In genomic region chr1:20705356-20705755, GRCh38 we compare ENCODE assay signal across 35 cellular contexts. TPM values are rescaled to one million over a fixed set of nuclear protein-coding genes. Genes with fewer than 3 reads are reported as not detected.
DNase-seq lines count a peak whose midpoint lies in the region; ATAC-seq, FAIRE-seq and TF ChIP-seq lines count a peak whose summit lies in the region.
"Had no signal": no experiment of that assay in that cellular context is flagged by ENCODE, and none has a peak within 500 bp of the region (broad histone marks: within the 10 kb centered on the region; RNA-seq: fewer than 3 reads in every experiment).

No MANE protein-coding gene starts in this region.

- DNase-seq in CD4-positive, alpha-beta T cell: no peak
- DNase-seq in K562 (ENCODE audit: extremely low read depth in 1 of 4, low spot score in 3 of 4) (peak in 1 of 4 experiments; percentile 50), mesendoderm (peak; percentile 16), erythroblast (lab: John Stamatoyannopoulos, UW) (no peak), C1 segment of cervical spinal cord (lab: John Stamatoyannopoulos, UW) (no peak), HK-2 (ENCODE audit: unreplicated experiment) (no peak), WTC11 (ENCODE audit: low spot score) (no peak)
- DNase-seq: activated CD4-positive, alpha-beta T cell treated with anti-CD3 and anti-CD28 coated beads, Interleukin-2, amount 10 ng/mL, durations not matched to agents 7 days and 5 days; activated effector memory CD4-positive, alpha-beta T cell treated with Interleukin-2 at 50 U/mL for 16 hours; Caco-2; DMS79 treated with DMSO at 0.1 percent for 48 hours; effector memory CD4-positive, alpha-beta T cell; GDM1; left lung; naive B cell; NCI-H1092; NCI-H187 treated with DMSO at 0.1 percent for 48 hours; NCI-H226; occipital lobe; psoas muscle; stimulated activated naive B cell treated with anti-CD40 and anti-IgM and Interleukin-4, amounts not matched to agents 10 μg/mL and 1 μg/mL and 100 μg/mL, for 72 hours; substantia nigra; trophoblast cell had no signal

- peaks cover 5% of the 10 kb centered on the region; the same call in 1 of the 2 replicates for H4K20me1 ChIP-seq in K562 (replicated peaks; ENCODE audit: control insufficient read depth, insufficient read depth, low read length)

- TF ChIP-seq EP300 in K562 (IDR thresholded peaks at IDR 0.05; ENCODE audit: low read length): no peak

- H4K5ac ChIP-seq in mesendoderm (ENCODE audit: low read length): no peak overlapping the region

- no peaks in the 10 kb centered on the region for H3K27me3 ChIP-seq in CD4-positive, alpha-beta T cell (ENCODE audit: control insufficient read depth, insufficient read depth, low read length)
- H3K27me3 ChIP-seq in K562 (ENCODE audit: control insufficient read depth in 2 of 2, insufficient read depth in 2 of 2, low read length in 2 of 2) (peaks cover 7 to 32% of the 10 kb centered on the region in 2 experiments; a peak in 4 of 5 replicates), mesendoderm (ENCODE audit: insufficient read depth, low read length, poor library complexity) (no peaks in the 10 kb centered on the region)
- H3K27me3 ChIP-seq: BLaER1 treated with 17β-estradiol and CSF1 and Interleukin-3, amounts not matched to agents 10 nM and 100 nM; SJSA1 had no signal

- no peaks in the 10 kb centered on the region for H3K36me3 Mint-ChIP-seq in CD4-positive, alpha-beta T cell (ENCODE audit: low read depth)
- peaks cover 6% of the 10 kb centered on the region for H3K36me3 Mint-ChIP-seq in WTC11
- H3K36me3 Mint-ChIP-seq: activated naive CD4-positive, alpha-beta T cell treated with anti-CD3 and anti-CD28 coated beads, Interleukin-2, amount 50 U/mL, for 72 hours; IgD-negative memory B cell; mesothelial cell of epicardium; naive B cell; stimulated activated naive B cell treated with anti-CD40 and anti-IgM and Interleukin-4, amounts not matched to agents 10 μg/mL and 1 μg/mL and 100 μg/mL, for 72 hours had no signal

- no peak overlapping the region for H3K18ac ChIP-seq in mesendoderm (ENCODE audit: low read length)

- no peaks in the 10 kb centered on the region for H3K9me3 ChIP-seq in CD4-positive, alpha-beta T cell (ENCODE audit: control insufficient read depth, low read length)
- H3K9me3 ChIP-seq in KOPT-K1 (ENCODE audit: insufficient read depth, low read length, poor library complexity, severe bottlenecking) (no peaks in the 10 kb centered on the region), K562 (replicated peaks; ENCODE audit: control insufficient read depth, insufficient read depth, low read depth, low read length) (no peaks in the 10 kb centered on the region; the same call in 1 of the 2 replicates)
- H3K9me3 ChIP-seq: BLaER1 treated with 17β-estradiol and CSF1 and Interleukin-3, amounts not matched to agents 10 nM and 100 nM; Caco-2; left lung; psoas muscle; SJSA1 had no signal

- peak overlapping the region; percentile 35; the same call in 1 of the 2 replicates for H2AFZ ChIP-seq in K562 (ENCODE audit: low read depth, low read length)

- POLR2A ChIA-PET in CD4-positive, alpha-beta T cell (lab: Charles Lee): no interaction called here
- POLR2A ChIA-PET in K562 (lab: Yijun Ruan, JAX): interaction anchor here (1.2 to 1.3 kb wide), 2 partner anchors 9 to 44 kb away, joined by 3 read pairs; no protein-coding TSS in a partner anchor
- POLR2A ChIA-PET in WTC11 (lab: Charles Lee): no interaction called here

- no peak overlapping the region for H2BK15ac ChIP-seq in mesendoderm (replicated peaks; ENCODE audit: low read depth)

- in situ Hi-C loops in K562 (cut with MboI): loop anchor here (10.0 kb wide), 1 partner anchor 659 kb away; no protein-coding TSS in a partner anchor

- H3K4me3 ChIP-seq in K562: no peak overlapping the region
- no peak overlapping the region for H3K4me3 ChIP-seq in mesendoderm (ENCODE audit: low read length)
- H3K4me3 ChIP-seq: BLaER1 treated with 17β-estradiol and CSF1 and Interleukin-3, amounts not matched to agents 10 nM and 100 nM; left lung; psoas muscle; SJSA1 had no signal

- no peak overlapping the region for H2BK120ac ChIP-seq in mesendoderm (ENCODE audit: low read depth, low read length)

- peaks cover 5% of the 10 kb centered on the region for H3K27me3 Mint-ChIP-seq in CD4-positive, alpha-beta T cell
- H3K27me3 Mint-ChIP-seq in WTC11 (ENCODE audit: low read depth): no peaks in the 10 kb centered on the region; the same call in 1 of the 2 replicates
- H3K27me3 Mint-ChIP-seq: activated CD4-positive, alpha-beta T cell treated with anti-CD3 and anti-CD28 coated beads, Interleukin-2, amount 10 ng/mL, durations not matched to agents 7 days and 5 days had no signal

- no peak overlapping the region for H3K4ac ChIP-seq in mesendoderm (ENCODE audit: low read depth, low read length)

- 22% methylated on average over 12 of the region's 12 CpGs for WGBS in K562 (ENCODE audit: insufficient coverage, low coverage, missing lambda C conversion rate)
- no CpG with 5 or more reads among the region's 12 CpGs for WGBS in mesendoderm (ENCODE audit: extremely low coverage, insufficient coverage, low lambda C conversion rate)

- TF ChIP-seq RAD21 in K562 (CRISPR knock-in tag; conservative IDR thresholded peaks at IDR 0.05 in 1 of 2, IDR thresholded peaks at IDR 0.05 in 1 of 2): no peak

- no peak for TF ChIP-seq CTCF in CD4-positive, alpha-beta T cell (IDR thresholded peaks at IDR 0.05)
- TF ChIP-seq CTCF in K562 (IDR thresholded peaks at IDR 0.05 in 2 of 3, conservative IDR thresholded peaks at IDR 0.05 in 1 of 3; ENCODE audit: insufficient read depth in 2 of 3, low read depth in 1 of 3, low read length in 3 of 3) (no peak), WTC11 (IDR thresholded peaks at IDR 0.05) (no peak)

- no peak overlapping the region for H3K4me3 Mint-ChIP-seq in CD4-positive, alpha-beta T cell
- H3K4me3 Mint-ChIP-seq in WTC11: no peak overlapping the region
- H3K4me3 Mint-ChIP-seq: activated CD4-positive, alpha-beta T cell treated with anti-CD3 and anti-CD28 coated beads, Interleukin-2, amount 10 ng/mL, durations not matched to agents 7 days and 5 days; IgD-negative memory B cell; mesothelial cell of epicardium; naive B cell; stimulated activated naive B cell treated with anti-CD40 and anti-IgM and Interleukin-4, amounts not matched to agents 10 μg/mL and 1 μg/mL and 100 μg/mL, for 72 hours had no signal

- H3K79me1 ChIP-seq in mesendoderm (ENCODE audit: low read length): no peaks in the 10 kb centered on the region

- no peaks in the 10 kb centered on the region for H3K36me3 ChIP-seq in KOPT-K1 (ENCODE audit: insufficient read depth, low read length)
- no peaks in the 10 kb centered on the region for H3K36me3 ChIP-seq in K562 (ENCODE audit: control insufficient read depth, insufficient read depth, low read length)
- no peaks in the 10 kb centered on the region for H3K36me3 ChIP-seq in mesendoderm (ENCODE audit: control insufficient read depth, insufficient read depth, low read length)
- H3K36me3 ChIP-seq: BLaER1 treated with 17β-estradiol and CSF1 and Interleukin-3, amounts not matched to agents 10 nM and 100 nM; left lung; SJSA1 had no signal

- H3K56ac ChIP-seq in mesendoderm (ENCODE audit: low read length): no peak overlapping the region

- no peak overlapping the region for H3K4me2 ChIP-seq in K562 (ENCODE audit: insufficient read depth, low read length)
- H3K4me2 ChIP-seq in mesendoderm (ENCODE audit: low read length): no peak overlapping the region
- H3K4me2 ChIP-seq: BLaER1 treated with 17β-estradiol and CSF1 and Interleukin-3, amounts not matched to agents 10 nM and 100 nM had no signal

- H3K9me1 ChIP-seq in K562 (ENCODE audit: control insufficient read depth, insufficient read depth, low read length): peaks cover 2% of the 10 kb centered on the region

- H3K4me1 ChIP-seq in K562 (replicated peaks in 1 of 2; ENCODE audit: control insufficient read depth in 2 of 2, insufficient read depth in 2 of 2, low read length in 2 of 2) (peaks cover 3 to 17% of the 10 kb centered on the region in 2 experiments; a peak in 3 of 5 replicates), mesendoderm (ENCODE audit: control insufficient read depth, low read depth, low read length) (no peaks in the 10 kb centered on the region)
- H3K4me1 ChIP-seq: left lung, psoas muscle had no signal

- H3K9me3 Mint-ChIP-seq in CD4-positive, alpha-beta T cell: no peaks in the 10 kb centered on the region
- no peaks in the 10 kb centered on the region for H3K9me3 Mint-ChIP-seq in WTC11
- H3K9me3 Mint-ChIP-seq: activated CD4-positive, alpha-beta T cell treated with anti-CD3 and anti-CD28 coated beads, Interleukin-2, amount 10 ng/mL, durations not matched to agents 7 days and 5 days; activated naive CD4-positive, alpha-beta T cell treated with anti-CD3 and anti-CD28 coated beads, Interleukin-2, amount 50 U/mL, for 72 hours; mesothelial cell of epicardium; naive B cell; stimulated activated naive B cell treated with anti-CD40 and anti-IgM and Interleukin-4, amounts not matched to agents 10 μg/mL and 1 μg/mL and 100 μg/mL, for 72 hours had no signal

- CTCF ChIA-PET in CD4-positive, alpha-beta T cell (lab: Charles Lee): no interaction called here
- CTCF ChIA-PET in K562 (lab: Yijun Ruan, JAX; ENCODE audit: low intra/inter-chr PET ratio) (no interaction called here), WTC11 (lab: Charles Lee) (interaction anchor here (4.1 kb wide), 1 partner anchor 9 kb away, joined by 27 read pairs; no protein-coding TSS in a partner anchor)

- no peak overlapping the region for H2AK5ac ChIP-seq in mesendoderm (ENCODE audit: low read length)

- FAIRE-seq in K562 (lab: Jason Lieb, UNC): peak; percentile 6
- FAIRE-seq: bronchial epithelial cell, colon, islet of Langerhans had no signal

- TF ChIP-seq POLR2A in K562 (conservative IDR thresholded peaks at IDR 0.05): no peak
- no peak for TF ChIP-seq POLR2A in erythroblast (IDR thresholded peaks at IDR 0.05; ENCODE audit: low read length)

- H3K9ac ChIP-seq in K562 (ENCODE audit: insufficient read depth in 1 of 2, low read depth in 2 of 2, low read length in 2 of 2) (no peak overlapping the region), mesendoderm (ENCODE audit: low read length) (no peak overlapping the region)
- H3K9ac ChIP-seq: BLaER1 treated with 17β-estradiol and CSF1 and Interleukin-3, amounts not matched to agents 10 nM and 100 nM had no signal

- intact Hi-C loops in CD4-positive, alpha-beta T cell (cut with DNase I, micrococcal nuclease): no loop called here
- intact Hi-C loops in K562 (cut with micrococcal nuclease): no loop called here

- H3K27ac Mint-ChIP-seq in CD4-positive, alpha-beta T cell: no peak overlapping the region
- H3K27ac Mint-ChIP-seq in WTC11: no peak overlapping the region
- H3K27ac Mint-ChIP-seq: activated CD4-positive, alpha-beta T cell treated with anti-CD3 and anti-CD28 coated beads, Interleukin-2, amount 10 ng/mL, durations not matched to agents 7 days and 5 days; activated naive CD4-positive, alpha-beta T cell treated with anti-CD3 and anti-CD28 coated beads, Interleukin-2, amount 50 U/mL, for 72 hours; IgD-negative memory B cell; mesothelial cell of epicardium; stimulated activated naive B cell treated with anti-CD40 and anti-IgM and Interleukin-4, amounts not matched to agents 10 μg/mL and 1 μg/mL and 100 μg/mL, for 72 hours had no signal

- H3K4me1 Mint-ChIP-seq in CD4-positive, alpha-beta T cell (ENCODE audit: low read depth): no peaks in the 10 kb centered on the region
- no peaks in the 10 kb centered on the region for H3K4me1 Mint-ChIP-seq in WTC11
- H3K4me1 Mint-ChIP-seq: activated CD4-positive, alpha-beta T cell treated with anti-CD3 and anti-CD28 coated beads, Interleukin-2, amount 10 ng/mL, durations not matched to agents 7 days and 5 days; IgD-negative memory B cell; mesothelial cell of epicardium; stimulated activated naive B cell treated with anti-CD40 and anti-IgM and Interleukin-4, amounts not matched to agents 10 μg/mL and 1 μg/mL and 100 μg/mL, for 72 hours had no signal

- no peak overlapping the region for H3K27ac ChIP-seq in CD4-positive, alpha-beta T cell (ENCODE audit: low read depth, low read length)
- H3K27ac ChIP-seq in KOPT-K1 (ENCODE audit: low read depth, low read length, poor library complexity, severe bottlenecking): peak overlapping the region; percentile 34
- H3K27ac ChIP-seq in K562 (ENCODE audit: extremely low read depth, low read depth, low read length): no peak overlapping the region
- no peak overlapping the region for H3K27ac ChIP-seq in mesendoderm (ENCODE audit: low read depth, low read length)
- H3K27ac ChIP-seq: BLaER1 treated with 17β-estradiol and CSF1 and Interleukin-3, amounts not matched to agents 10 nM and 100 nM; left lung; psoas muscle; SJSA1 had no signal

- H2BK5ac ChIP-seq in mesendoderm (ENCODE audit: low read length): no peak overlapping the region

- no peak overlapping the region for H3K23ac ChIP-seq in mesendoderm (ENCODE audit: low read length)

- ATAC-seq in CD4-positive, alpha-beta T cell (ENCODE audit: poor library complexity): peak; percentile 34
- ATAC-seq in K562 (peak; percentile 58), WTC11 (no peak)
- ATAC-seq: activated naive CD4-positive, alpha-beta T cell treated with anti-CD3 and anti-CD28 coated beads, Interleukin-2, amount 50 U/mL, for 72 hours; HCT116; left lung; psoas muscle; stimulated activated naive B cell treated with anti-CD40 and anti-IgM and Interleukin-4, amounts not matched to agents 10 μg/mL and 1 μg/mL and 100 μg/mL, for 72 hours had no signal

- H3K79me2 ChIP-seq in K562 (ENCODE audit: control insufficient read depth, insufficient read depth, low read length) (no peaks in the 10 kb centered on the region), mesendoderm (ENCODE audit: control insufficient read depth, insufficient read depth, low read length) (no peaks in the 10 kb centered on the region)

- no TSS peak for BruUV-seq in K562 (replicated peaks; lab: Mats Ljungman, UMichigan)

- H4K8ac ChIP-seq in mesendoderm (ENCODE audit: low read depth, low read length): no peak overlapping the region

RNA-seq across cellular contexts. Expression of gene KIF17, which starts 12.5 kb away (rescaled TPM):
- total RNA-seq in CD4-positive, alpha-beta T cell: not detected
- total RNA-seq in K562 (2011; cell fraction: chromatin; rRNA removed; ENCODE audit: low replicate concordance): 0.69 TPM in 1 of 2 replicates, not detected in the other
- 0.50 and 0.66 TPM in 2 replicates for total RNA-seq in K562 (2011; cell fraction: nucleolus; rRNA removed)
- total RNA-seq in K562 (2011; cell fraction: nucleoplasm; rRNA removed): 0.22 TPM in 1 of 2 replicates, not detected in the other
- total RNA-seq in K562 (2014; rRNA removed) (0.12 TPM in 1 of 2 replicates, not detected in the other), K562 (2014; rRNA removed; fragmentation: Illumina TruSeq; extraction: Trizol) (not detected in 2 replicates), K562 (2015; rRNA removed; fragmentation: Illumina TruSeq; extraction: Trizol) (not detected in 2 replicates), K562 (2021) (0.11 and 0.47 TPM in 2 replicates), WTC11 (2021) (8.1 to 16.1 TPM (median 14.3 TPM) in 3 replicates)
- polyA plus RNA-seq in K562 (2011; rRNA removed) (0.08 and 0.10 TPM in 2 replicates), K562 (2014; fragmentation: Illumina TruSeq; extraction: Trizol) (0.04 TPM in 1 of 2 replicates, not detected in the other), K562 (2014; fragmentation: Nextera tagmentation; extraction: Ambion mirVana) (under 1 TPM in 1 of 2 experiments, not detected in 1; 0.04 TPM), K562 (2014; rRNA removed) (0.27 TPM in 1 of 2 replicates, not detected in the other)
- polyA plus RNA-seq in K562 (2011; cell fraction: cytosol; rRNA removed): 0.06 and 0.31 TPM in 2 replicates
- 0.17 and 0.50 TPM in 2 replicates for polyA plus RNA-seq in K562 (2011; cell fraction: nucleus; rRNA removed)
- polyA plus RNA-seq in K562 (2012): 0.10 and 0.28 TPM in 2 replicates
- polyA minus RNA-seq in K562 (2011; rRNA and poly(A)+ RNA removed): 0.36 and 0.46 TPM in 2 replicates
- 0.29 TPM in 1 of 2 replicates, not detected in the other for polyA minus RNA-seq in K562 (2011; cell fraction: cytosol; rRNA and poly(A)+ RNA removed)
- polyA minus RNA-seq in K562 (2011; cell fraction: nucleus; rRNA and poly(A)+ RNA removed): 0.11 and 0.27 TPM in 2 replicates
- 2.7 TPM for polyA plus RNA-seq in mesendoderm (2013, experiment 1 of 2)
- 2.1 TPM for polyA plus RNA-seq in mesendoderm (2013, experiment 2 of 2)
- total RNA-seq: activated CD4-positive, alpha-beta T cell treated with anti-CD3 and anti-CD28 coated beads, Interleukin-2, amount 10 ng/mL, durations not matched to agents 7 days and 5 days; activated CD8-positive, alpha-beta memory T cell treated with anti-CD3 and anti-CD28 coated beads for 36 hours; RPMI7951 had no signal
- polyA plus RNA-seq: IgD-negative memory B cell had no signal

RNA-seq across cellular contexts. Expression of gene SH2D5, which starts 27.1 kb away (rescaled TPM):
- under 1 TPM in 1 of 2 experiments, not detected in 1; 0.08 TPM for total RNA-seq in CD4-positive, alpha-beta T cell
- 0.25 TPM in 1 of 2 replicates, not detected in the other for total RNA-seq in K562 (2011; cell fraction: chromatin; rRNA removed; ENCODE audit: low replicate concordance)
- 0.17 and 0.26 TPM in 2 replicates for total RNA-seq in K562 (2011; cell fraction: nucleolus; rRNA removed)
- 0.22 TPM in 1 of 2 replicates, not detected in the other for total RNA-seq in K562 (2011; cell fraction: nucleoplasm; rRNA removed)
- not detected in 2 replicates for total RNA-seq in K562 (2014; rRNA removed)
- total RNA-seq in K562 (2014; rRNA removed; fragmentation: Illumina TruSeq; extraction: Trizol): not detected in 2 replicates
- 0.04 TPM in 1 of 2 replicates, not detected in the other for total RNA-seq in K562 (2015; rRNA removed; fragmentation: Illumina TruSeq; extraction: Trizol)
- 0.11 TPM in 1 of 2 replicates, not detected in the other for total RNA-seq in K562 (2021)
- polyA plus RNA-seq in K562 (2011; rRNA removed): 0.03 and 0.06 TPM in 2 replicates
- polyA plus RNA-seq in K562 (2011; cell fraction: cytosol; rRNA removed): 0.03 TPM in 1 of 2 replicates, not detected in the other
- polyA plus RNA-seq in K562 (2011; cell fraction: nucleus; rRNA removed): 0.13 and 0.15 TPM in 2 replicates
- not detected in 2 replicates for polyA plus RNA-seq in K562 (2012)
- polyA plus RNA-seq in K562 (2014; fragmentation: Illumina TruSeq; extraction: Trizol): 0.10 TPM in 1 of 2 replicates, not detected in the other
- polyA plus RNA-seq in K562 (2014; fragmentation: Nextera tagmentation; extraction: Ambion mirVana): not detected
- not detected in 2 replicates for polyA plus RNA-seq in K562 (2014; rRNA removed)
- polyA minus RNA-seq in K562 (2011; rRNA and poly(A)+ RNA removed): not detected in 2 replicates
- not detected in 2 replicates for polyA minus RNA-seq in K562 (2011; cell fraction: cytosol; rRNA and poly(A)+ RNA removed)
- 0.13 TPM in 1 of 2 replicates, not detected in the other for polyA minus RNA-seq in K562 (2011; cell fraction: nucleus; rRNA and poly(A)+ RNA removed)
- 2.3 TPM for polyA plus RNA-seq in mesendoderm (2013, experiment 1 of 2)
- 2.2 TPM for polyA plus RNA-seq in mesendoderm (2013, experiment 2 of 2)
- 13.4 to 17.8 TPM (median 13.8 TPM) in 3 replicates for total RNA-seq in WTC11 (2021)
- total RNA-seq: activated CD4-positive, alpha-beta T cell treated with anti-CD3 and anti-CD28 coated beads, Interleukin-2, amount 10 ng/mL, durations not matched to agents 7 days and 5 days had no signal
- polyA plus RNA-seq: IgD-negative memory B cell had no signal

RNA-seq across cellular contexts. Expression of gene DDOST, which starts 44.2 kb away (rescaled TPM):
- 100 to 1,000 TPM in 1 of 2 experiments, 10 to 100 TPM in 1; 96.1 to 101 TPM for total RNA-seq in CD4-positive, alpha-beta T cell
- total RNA-seq in K562 (2011; cell fraction: chromatin; rRNA removed; ENCODE audit: low replicate concordance): 175 and 296 TPM in 2 replicates
- total RNA-seq in K562 (2011; cell fraction: nucleolus; rRNA removed): 446 and 467 TPM in 2 replicates
- 312 and 382 TPM in 2 replicates for total RNA-seq in K562 (2011; cell fraction: nucleoplasm; rRNA removed)
- total RNA-seq in K562 (2014; rRNA removed) (209 and 254 TPM in 2 replicates), K562 (2014; rRNA removed; fragmentation: Illumina TruSeq; extraction: Trizol) (148 and 173 TPM in 2 replicates), K562 (2015; rRNA removed; fragmentation: Illumina TruSeq; extraction: Trizol) (240 and 241 TPM in 2 replicates), K562 (2021) (204 and 214 TPM in 2 replicates), WTC11 (2021) (299 to 306 TPM (median 300 TPM) in 3 replicates)
- polyA plus RNA-seq in K562 (2011; rRNA removed) (260 and 287 TPM in 2 replicates), K562 (2014; fragmentation: Illumina TruSeq; extraction: Trizol) (255 and 267 TPM in 2 replicates), K562 (2014; fragmentation: Nextera tagmentation; extraction: Ambion mirVana) (100 to 1,000 TPM; 185 to 306 TPM), K562 (2014; rRNA removed) (222 and 268 TPM in 2 replicates)
- polyA plus RNA-seq in K562 (2011; cell fraction: cytosol; rRNA removed): 342 and 406 TPM in 2 replicates
- 69.7 and 99.0 TPM in 2 replicates for polyA plus RNA-seq in K562 (2011; cell fraction: nucleus; rRNA removed)
- 227 and 356 TPM in 2 replicates for polyA plus RNA-seq in K562 (2012)
- polyA minus RNA-seq in K562 (2011; rRNA and poly(A)+ RNA removed): 217 and 219 TPM in 2 replicates
- polyA minus RNA-seq in K562 (2011; cell fraction: cytosol; rRNA and poly(A)+ RNA removed): 93.0 and 124 TPM in 2 replicates
- 35.7 and 64.2 TPM in 2 replicates for polyA minus RNA-seq in K562 (2011; cell fraction: nucleus; rRNA and poly(A)+ RNA removed)
- 157 TPM for polyA plus RNA-seq in mesendoderm (2013, experiment 1 of 2)
- polyA plus RNA-seq in mesendoderm (2013, experiment 2 of 2): 157 TPM

Comparison
In these comparisons a context has a peak if more than half of its experiments do, and no peak if none do; other contexts are left out.
1. RNA of gene SH2D5, which starts 27.1 kb away (total RNA-seq): 13.4 to 17.8 TPM in WTC11; 0.08 TPM in CD4-positive, alpha-beta T cell and 0.04 to 0.26 TPM in K562; every median in the first group is over 10 times any median in the second.